In the genomic region with DNA sequence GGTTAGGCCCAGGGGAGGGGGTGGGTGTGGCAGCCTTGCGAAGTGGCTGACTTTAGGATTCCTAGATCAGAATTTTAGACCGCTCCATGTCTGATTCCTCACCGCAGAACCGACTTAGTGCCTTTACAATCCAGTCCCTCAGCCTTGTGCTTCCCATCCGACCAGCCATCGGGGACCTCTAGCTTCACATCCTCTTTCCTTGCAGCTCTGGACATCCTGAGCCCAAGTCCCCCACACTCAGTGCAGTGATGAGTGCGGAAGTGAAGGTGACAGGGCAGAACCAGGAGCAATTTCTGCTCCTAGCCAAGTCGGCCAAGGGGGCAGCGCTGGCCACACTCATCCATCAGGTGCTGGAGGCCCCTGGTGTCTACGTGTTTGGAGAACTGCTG, we compare ENCODE assay signal across 1 cellular context.
TF ChIP-seq lines count a peak whose summit lies in the region.

No MANE protein-coding gene starts in this region.

TF ChIP-seq in GM23338, 12 proteins besides CTCF, POLR2A, EP300 and RAD21:
- TF ChIP-seq, protein P1, sequence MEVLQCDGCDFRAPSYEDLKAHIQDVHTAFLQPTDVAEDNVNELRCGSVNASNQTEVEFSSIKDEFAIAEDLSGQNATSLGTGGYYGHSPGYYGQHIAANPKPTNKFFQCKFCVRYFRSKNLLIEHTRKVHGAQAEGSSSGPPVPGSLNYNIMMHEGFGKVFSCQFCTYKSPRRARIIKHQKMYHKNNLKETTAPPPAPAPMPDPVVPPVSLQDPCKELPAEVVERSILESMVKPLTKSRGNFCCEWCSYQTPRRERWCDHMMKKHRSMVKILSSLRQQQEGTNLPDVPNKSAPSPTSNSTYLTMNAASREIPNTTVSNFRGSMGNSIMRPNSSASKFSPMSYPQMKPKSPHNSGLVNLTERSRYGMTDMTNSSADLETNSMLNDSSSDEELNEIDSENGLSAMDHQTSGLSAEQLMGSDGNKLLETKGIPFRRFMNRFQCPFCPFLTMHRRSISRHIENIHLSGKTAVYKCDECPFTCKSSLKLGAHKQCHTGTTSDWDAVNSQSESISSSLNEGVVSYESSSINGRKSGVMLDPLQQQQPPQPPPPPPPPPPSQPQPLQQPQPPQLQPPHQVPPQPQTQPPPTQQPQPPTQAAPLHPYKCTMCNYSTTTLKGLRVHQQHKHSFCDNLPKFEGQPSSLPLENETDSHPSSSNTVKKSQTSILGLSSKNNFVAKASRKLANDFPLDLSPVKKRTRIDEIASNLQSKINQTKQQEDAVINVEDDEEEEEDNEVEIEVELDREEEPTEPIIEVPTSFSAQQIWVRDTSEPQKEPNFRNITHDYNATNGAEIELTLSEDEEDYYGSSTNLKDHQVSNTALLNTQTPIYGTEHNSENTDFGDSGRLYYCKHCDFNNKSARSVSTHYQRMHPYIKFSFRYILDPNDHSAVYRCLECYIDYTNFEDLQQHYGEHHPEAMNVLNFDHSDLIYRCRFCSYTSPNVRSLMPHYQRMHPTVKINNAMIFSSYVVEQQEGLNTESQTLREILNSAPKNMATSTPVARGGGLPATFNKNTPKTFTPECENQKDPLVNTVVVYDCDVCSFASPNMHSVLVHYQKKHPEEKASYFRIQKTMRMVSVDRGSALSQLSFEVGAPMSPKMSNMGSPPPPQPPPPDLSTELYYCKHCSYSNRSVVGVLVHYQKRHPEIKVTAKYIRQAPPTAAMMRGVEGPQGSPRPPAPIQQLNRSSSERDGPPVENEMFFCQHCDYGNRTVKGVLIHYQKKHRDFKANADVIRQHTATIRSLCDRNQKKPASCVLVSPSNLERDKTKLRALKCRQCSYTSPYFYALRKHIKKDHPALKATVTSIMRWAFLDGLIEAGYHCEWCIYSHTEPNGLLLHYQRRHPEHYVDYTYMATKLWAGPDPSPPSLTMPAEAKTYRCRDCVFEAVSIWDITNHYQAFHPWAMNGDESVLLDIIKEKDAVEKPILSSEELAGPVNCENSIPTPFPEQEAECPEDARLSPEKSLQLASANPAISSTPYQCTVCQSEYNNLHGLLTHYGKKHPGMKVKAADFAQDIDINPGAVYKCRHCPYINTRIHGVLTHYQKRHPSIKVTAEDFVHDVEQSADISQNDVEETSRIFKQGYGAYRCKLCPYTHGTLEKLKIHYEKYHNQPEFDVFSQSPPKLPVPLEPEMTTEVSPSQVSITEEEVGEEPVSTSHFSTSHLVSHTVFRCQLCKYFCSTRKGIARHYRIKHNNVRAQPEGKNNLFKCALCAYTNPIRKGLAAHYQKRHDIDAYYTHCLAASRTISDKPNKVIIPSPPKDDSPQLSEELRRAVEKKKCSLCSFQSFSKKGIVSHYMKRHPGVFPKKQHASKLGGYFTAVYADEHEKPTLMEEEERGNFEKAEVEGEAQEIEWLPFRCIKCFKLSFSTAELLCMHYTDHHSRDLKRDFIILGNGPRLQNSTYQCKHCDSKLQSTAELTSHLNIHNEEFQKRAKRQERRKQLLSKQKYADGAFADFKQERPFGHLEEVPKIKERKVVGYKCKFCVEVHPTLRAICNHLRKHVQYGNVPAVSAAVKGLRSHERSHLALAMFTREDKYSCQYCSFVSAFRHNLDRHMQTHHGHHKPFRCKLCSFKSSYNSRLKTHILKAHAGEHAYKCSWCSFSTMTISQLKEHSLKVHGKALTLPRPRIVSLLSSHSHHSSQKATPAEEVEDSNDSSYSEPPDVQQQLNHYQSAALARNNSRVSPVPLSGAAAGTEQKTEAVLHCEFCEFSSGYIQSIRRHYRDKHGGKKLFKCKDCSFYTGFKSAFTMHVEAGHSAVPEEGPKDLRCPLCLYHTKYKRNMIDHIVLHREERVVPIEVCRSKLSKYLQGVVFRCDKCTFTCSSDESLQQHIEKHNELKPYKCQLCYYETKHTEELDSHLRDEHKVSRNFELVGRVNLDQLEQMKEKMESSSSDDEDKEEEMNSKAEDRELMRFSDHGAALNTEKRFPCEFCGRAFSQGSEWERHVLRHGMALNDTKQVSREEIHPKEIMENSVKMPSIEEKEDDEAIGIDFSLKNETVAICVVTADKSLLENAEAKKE (CRISPR knock-in tag; IDR thresholded peaks at IDR 0.05), result no peak
- no peak for TF ChIP-seq EZH2 (IDR thresholded peaks at IDR 0.05; ENCODE audit: low read depth, unreplicated experiment)
- TF ChIP-seq EZH2phosphoT487 (IDR thresholded peaks at IDR 0.05; ENCODE audit: unreplicated experiment), result no peak
- TF ChIP-seq, protein P2, sequence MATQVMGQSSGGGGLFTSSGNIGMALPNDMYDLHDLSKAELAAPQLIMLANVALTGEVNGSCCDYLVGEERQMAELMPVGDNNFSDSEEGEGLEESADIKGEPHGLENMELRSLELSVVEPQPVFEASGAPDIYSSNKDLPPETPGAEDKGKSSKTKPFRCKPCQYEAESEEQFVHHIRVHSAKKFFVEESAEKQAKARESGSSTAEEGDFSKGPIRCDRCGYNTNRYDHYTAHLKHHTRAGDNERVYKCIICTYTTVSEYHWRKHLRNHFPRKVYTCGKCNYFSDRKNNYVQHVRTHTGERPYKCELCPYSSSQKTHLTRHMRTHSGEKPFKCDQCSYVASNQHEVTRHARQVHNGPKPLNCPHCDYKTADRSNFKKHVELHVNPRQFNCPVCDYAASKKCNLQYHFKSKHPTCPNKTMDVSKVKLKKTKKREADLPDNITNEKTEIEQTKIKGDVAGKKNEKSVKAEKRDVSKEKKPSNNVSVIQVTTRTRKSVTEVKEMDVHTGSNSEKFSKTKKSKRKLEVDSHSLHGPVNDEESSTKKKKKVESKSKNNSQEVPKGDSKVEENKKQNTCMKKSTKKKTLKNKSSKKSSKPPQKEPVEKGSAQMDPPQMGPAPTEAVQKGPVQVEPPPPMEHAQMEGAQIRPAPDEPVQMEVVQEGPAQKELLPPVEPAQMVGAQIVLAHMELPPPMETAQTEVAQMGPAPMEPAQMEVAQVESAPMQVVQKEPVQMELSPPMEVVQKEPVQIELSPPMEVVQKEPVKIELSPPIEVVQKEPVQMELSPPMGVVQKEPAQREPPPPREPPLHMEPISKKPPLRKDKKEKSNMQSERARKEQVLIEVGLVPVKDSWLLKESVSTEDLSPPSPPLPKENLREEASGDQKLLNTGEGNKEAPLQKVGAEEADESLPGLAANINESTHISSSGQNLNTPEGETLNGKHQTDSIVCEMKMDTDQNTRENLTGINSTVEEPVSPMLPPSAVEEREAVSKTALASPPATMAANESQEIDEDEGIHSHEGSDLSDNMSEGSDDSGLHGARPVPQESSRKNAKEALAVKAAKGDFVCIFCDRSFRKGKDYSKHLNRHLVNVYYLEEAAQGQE (IDR thresholded peaks at IDR 0.05; ENCODE audit: unreplicated experiment), result no peak
- TF ChIP-seq CREB1 (CRISPR knock-in tag; IDR thresholded peaks at IDR 0.05; ENCODE audit: low read depth), result no peak
- no peak for TF ChIP-seq JUNB (IDR thresholded peaks at IDR 0.05; ENCODE audit: unreplicated experiment)
- no peak for TF ChIP-seq STAT1 (IDR thresholded peaks at IDR 0.05; ENCODE audit: unreplicated experiment)
- no peak for TF ChIP-seq ZNF114 (CRISPR knock-in tag; IDR thresholded peaks at IDR 0.05)
- TF ChIP-seq, protein P3, sequence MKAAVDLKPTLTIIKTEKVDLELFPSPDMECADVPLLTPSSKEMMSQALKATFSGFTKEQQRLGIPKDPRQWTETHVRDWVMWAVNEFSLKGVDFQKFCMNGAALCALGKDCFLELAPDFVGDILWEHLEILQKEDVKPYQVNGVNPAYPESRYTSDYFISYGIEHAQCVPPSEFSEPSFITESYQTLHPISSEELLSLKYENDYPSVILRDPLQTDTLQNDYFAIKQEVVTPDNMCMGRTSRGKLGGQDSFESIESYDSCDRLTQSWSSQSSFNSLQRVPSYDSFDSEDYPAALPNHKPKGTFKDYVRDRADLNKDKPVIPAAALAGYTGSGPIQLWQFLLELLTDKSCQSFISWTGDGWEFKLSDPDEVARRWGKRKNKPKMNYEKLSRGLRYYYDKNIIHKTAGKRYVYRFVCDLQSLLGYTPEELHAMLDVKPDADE (IDR thresholded peaks at IDR 0.05), result no peak
- no peak for TF ChIP-seq ZNF331 (CRISPR knock-in tag; IDR thresholded peaks at IDR 0.05; ENCODE audit: low read depth)
- TF ChIP-seq NANOG (IDR thresholded peaks at IDR 0.05; ENCODE audit: borderline replicate concordance), result no peak
